22 cellular contexts compared by ENCODE assay signal in genomic region chr11:76543006-76543703, GRCh38.
A peak's percentile ranks its signal among the peaks of the same experiment; 100 is the strongest.
DNase-seq lines count a peak whose midpoint lies in the region; ATAC-seq and TF ChIP-seq lines count a peak whose summit lies in the region.
"Had no signal": no experiment of that assay in that cellular context is flagged by ENCODE, and none has a peak within 500 bp of the region (broad histone marks: within the 10 kb centered on the region; RNA-seq: fewer than 3 reads in every experiment).

No MANE protein-coding gene starts in this region.

- WGBS in mesenchymal stem cell, result 97% methylated on average over 7 of the region's 7 CpGs

- H3K4me1 ChIP-seq in Panc1 (ENCODE audit: control insufficient read depth, insufficient read depth, low read length), result no peaks in the 10 kb centered on the region
- H3K4me1 ChIP-seq in mesenchymal stem cell (ENCODE audit: control insufficient read depth, insufficient read depth, low read depth, low read length), result no peaks in the 10 kb centered on the region
- H3K4me1 ChIP-seq: gastrocnemius medialis, stomach, tibial artery had no signal

- no peak overlapping the region for H2BK5ac ChIP-seq in mesenchymal stem cell (ENCODE audit: low read depth, low read length, poor library complexity, severe bottlenecking)

- no peak overlapping the region for H3K23ac ChIP-seq in mesenchymal stem cell (ENCODE audit: low read length in 2 of 2)

- ATAC-seq in Panc1 (peak; percentile 30; the same call in 1 of the 2 replicates), GM21723 (IDR thresholded peaks at IDR 0.05; ENCODE audit: unreplicated experiment) (no peak), GM18867 (IDR thresholded peaks at IDR 0.05; ENCODE audit: unreplicated experiment) (no peak)
- ATAC-seq: activated T-helper 17 cell treated with anti-CD3 and anti-CD28 coated beads, Interleukin-2, amount 50 U/mL, for 72 hours; gastrocnemius medialis had no signal

- DNase-seq in HFFc6, result peak; percentile 56
- peak; percentile 59 for DNase-seq in Panc1 (ENCODE audit: low read depth, low spot score)
- DNase-seq in fibroblast of mammary gland (ENCODE audit: low read depth), result peak; percentile 39
- DNase-seq in mesenchymal stem cell, result no peak
- no peak for DNase-seq in posterior vena cava (ENCODE audit: low spot score)
- DNase-seq: activated CD4-positive, alpha-beta T cell treated with anti-CD3 and anti-CD28 coated beads, Interleukin-2, amount 50 U/mL, for 1 hour; CD4-positive, CD25-positive, alpha-beta regulatory T cell; cerebellar nuclear complex; gastrocnemius medialis; NCI-H1092; NCI-H2029; NCI-H526 treated with DMSO at 0.1 percent for 48 hours; stomach; tibial artery had no signal

- H2BK15ac ChIP-seq in mesenchymal stem cell (ENCODE audit: low read depth, poor library complexity, severe bottlenecking), result no peak overlapping the region

- H3K18ac ChIP-seq in mesenchymal stem cell (ENCODE audit: low read depth in 1 of 2, low read length in 2 of 2), result no peak overlapping the region

- intact Hi-C loops in Panc1 (cut with micrococcal nuclease; ENCODE audit: unreplicated experiment) (no loop called here), posterior vena cava (cut with DNase I) (no loop called here)

- H2BK120ac ChIP-seq in mesenchymal stem cell (ENCODE audit: low read depth, low read length), result no peak overlapping the region

- peak overlapping the region; percentile 45 for H3K9ac ChIP-seq in mesenchymal stem cell (ENCODE audit: low read length)

- POLR2A ChIA-PET in Panc1 (lab: Charles Lee), result no interaction called here

- no peaks in the 10 kb centered on the region for H3K9me3 ChIP-seq in Panc1 (ENCODE audit: control insufficient read depth, insufficient read depth, low read depth, low read length)
- H3K9me3 ChIP-seq in mesenchymal stem cell (ENCODE audit: control insufficient read depth, low read length), result no peaks in the 10 kb centered on the region
- H3K9me3 ChIP-seq: gastrocnemius medialis, stomach, tibial artery had no signal

- no peak overlapping the region for H2AFZ ChIP-seq in mesenchymal stem cell (ENCODE audit: low read depth, low read length)

- no peaks in the 10 kb centered on the region for H3K9me3 Mint-ChIP-seq in HFFc6
- H3K9me3 Mint-ChIP-seq: activated naive CD4-positive, alpha-beta T cell treated with anti-CD3 and anti-CD28 coated beads, Interleukin-2, amount 50 U/mL, for 24 hours; activated T-helper 17 cell treated with anti-CD3 and anti-CD28 coated beads, Interleukin-2, amount 50 U/mL, for 72 hours; T-helper 2 cell treated with Interferon-gamma antibody and Interleukin-4, amounts not matched to agents 5 μg/mL and 100 μg/mL, for 36 hours had no signal

- peak overlapping the region; percentile 54 for H3K27ac Mint-ChIP-seq in HFFc6
- H3K27ac Mint-ChIP-seq: activated naive CD4-positive, alpha-beta T cell treated with anti-CD3 and anti-CD28 coated beads, Interleukin-2, amount 50 U/mL, for 24 hours; activated T-helper 17 cell treated with anti-CD3 and anti-CD28 coated beads, Interleukin-2, amount 50 U/mL, for 72 hours; progenitor cell of endocrine pancreas; T-helper 2 cell treated with Interferon-gamma antibody and Interleukin-4, amounts not matched to agents 5 μg/mL and 100 μg/mL, for 36 hours had no signal

- peaks cover 23% of the 10 kb centered on the region for H3K4me1 Mint-ChIP-seq in HFFc6 (ENCODE audit: low read depth)
- H3K4me1 Mint-ChIP-seq: activated naive CD4-positive, alpha-beta T cell treated with anti-CD3 and anti-CD28 coated beads, Interleukin-2, amount 50 U/mL, for 24 hours had no signal

- H3K4me3 Mint-ChIP-seq in HFFc6, result 0 out of 2 replicates have a peak overlapping the region, but pooled peaks have one; percentile 0
- H3K4me3 Mint-ChIP-seq: activated naive CD4-positive, alpha-beta T cell treated with anti-CD3 and anti-CD28 coated beads, Interleukin-2, amount 50 U/mL, for 24 hours; activated T-helper 17 cell treated with anti-CD3 and anti-CD28 coated beads, Interleukin-2, amount 50 U/mL, for 72 hours; CD4-positive, CD25-positive, alpha-beta regulatory T cell; T-helper 2 cell treated with Interferon-gamma antibody and Interleukin-4, amounts not matched to agents 5 μg/mL and 100 μg/mL, for 36 hours had no signal

- peaks cover 2% of the 10 kb centered on the region; the same call in 1 of the 2 replicates for H3K27me3 Mint-ChIP-seq in HFFc6 (ENCODE audit: insufficient read depth)
- H3K27me3 Mint-ChIP-seq: activated naive CD4-positive, alpha-beta T cell treated with anti-CD3 and anti-CD28 coated beads, Interleukin-2, amount 50 U/mL, for 24 hours; activated T-helper 17 cell treated with anti-CD3 and anti-CD28 coated beads, Interleukin-2, amount 50 U/mL, for 72 hours; CD4-positive, CD25-positive, alpha-beta regulatory T cell; progenitor cell of endocrine pancreas had no signal

- H3K79me1 ChIP-seq in mesenchymal stem cell (replicated peaks; ENCODE audit: low read length, poor library complexity, severe bottlenecking), result peaks cover 3% of the 10 kb centered on the region

- BruUV-seq in Panc1 (replicated peaks; lab: Mats Ljungman, UMichigan), result no TSS peak

- H3K4me2 ChIP-seq in mesenchymal stem cell (ENCODE audit: low read length, poor library complexity, severe bottlenecking), result no peak overlapping the region

- CTCF ChIA-PET in Panc1 (lab: Charles Lee), result no interaction called here

- no peak overlapping the region for H4K91ac ChIP-seq in mesenchymal stem cell (ENCODE audit: low read length)

- peaks cover 20% of the 10 kb centered on the region; the same call in 1 of the 2 replicates for H3K36me3 ChIP-seq in Panc1 (ENCODE audit: control insufficient read depth, insufficient read depth, low read length)
- H3K36me3 ChIP-seq in mesenchymal stem cell (ENCODE audit: control insufficient read depth in 1 of 2, insufficient read depth in 2 of 2, low read depth in 1 of 2, low read length in 2 of 2), result peaks cover 26 to 68% of the 10 kb centered on the region in 2 experiments

- H2BK12ac ChIP-seq in mesenchymal stem cell (ENCODE audit: low read length in 2 of 2), result no peak overlapping the region

- no peak overlapping the region for H3K27ac ChIP-seq in Panc1 (ENCODE audit: low read length)
- no peak overlapping the region for H3K27ac ChIP-seq in mesenchymal stem cell (ENCODE audit: low read length, poor library complexity, severe bottlenecking)
- H3K27ac ChIP-seq: gastrocnemius medialis, RWPE1, stomach, tibial artery had no signal

- H3K27me3 ChIP-seq in Panc1 (ENCODE audit: control insufficient read depth, insufficient read depth, low read length), result no peaks in the 10 kb centered on the region
- no peaks in the 10 kb centered on the region for H3K27me3 ChIP-seq in mesenchymal stem cell (ENCODE audit: control insufficient read depth in 1 of 2, insufficient read depth in 1 of 2, low read length in 2 of 2)
- H3K27me3 ChIP-seq: gastrocnemius medialis, stomach, tibial artery had no signal

- H3K4me3 ChIP-seq in Panc1 (ENCODE audit: low read depth in 2 of 2, low read length in 2 of 2) (no peak overlapping the region), fibroblast of mammary gland (ENCODE audit: control insufficient read depth, low read depth, low read length) (no peak overlapping the region), mesenchymal stem cell (ENCODE audit: insufficient read depth in 1 of 2, low read depth in 1 of 2, low read length in 2 of 2) (no peak overlapping the region)
- H3K4me3 ChIP-seq: gastrocnemius medialis, lung, stomach, tibial artery had no signal

- no peak overlapping the region for H3K4ac ChIP-seq in mesenchymal stem cell (ENCODE audit: low read depth in 1 of 2, low read length in 2 of 2)

- H2AK5ac ChIP-seq in mesenchymal stem cell (ENCODE audit: low read length, severe bottlenecking), result no peak overlapping the region

- TF ChIP-seq CTCF in HFFc6 (IDR thresholded peaks at IDR 0.05) (no peak), Panc1 (IDR thresholded peaks at IDR 0.05) (no peak), fibroblast of mammary gland (conservative IDR thresholded peaks at IDR 0.05; ENCODE audit: control insufficient read depth, insufficient read depth, low read depth, low read length) (no peak)

- H3K14ac ChIP-seq in mesenchymal stem cell (ENCODE audit: low read length in 2 of 2), result no peak overlapping the region

- in situ Hi-C loops in Panc1 (cut with HindIII; ENCODE audit: low pct_unique_long_range_greater_than_20kb, low sequenced_read_pairs), result no loop called here

- no peak overlapping the region for H4K8ac ChIP-seq in mesenchymal stem cell (ENCODE audit: low read length)

- H3K36me3 Mint-ChIP-seq in HFFc6 (ENCODE audit: low read depth), result peaks cover 35% of the 10 kb centered on the region

Comparison
In these comparisons a context has a peak if more than half of its experiments do, and no peak if none do; other contexts are left out.
1. DNase-seq: peak in HFFc6 (single experiment), Panc1 (single experiment) and fibroblast of mammary gland (single experiment); none in mesenchymal stem cell (single experiment) and posterior vena cava (single experiment).